ENCODE assay signal across 8 cellular contexts in genomic region chr5:81749562-81750307, GRCh38. TPM values are rescaled to one million over a fixed set of nuclear protein-coding genes. Genes with fewer than 3 reads are reported as not detected.
A peak's percentile ranks its signal among the peaks of the same experiment; 100 is the strongest.
DNase-seq lines count a peak whose midpoint lies in the region; ATAC-seq, FAIRE-seq and TF ChIP-seq lines count a peak whose summit lies in the region.

No MANE protein-coding gene starts in this region.

- POLR2A ChIA-PET in A549 (lab: Yijun Ruan, JAX), result interaction anchor here (1.8 to 3.8 kb wide), 3 partner anchors 9 to 415 kb away, joined by 6 to 197 read pairs (median 25); no protein-coding TSS in a partner anchor

- TF ChIP-seq EP300 in A549 (IDR thresholded peaks at IDR 0.05), result no peak

- no peaks in the 10 kb centered on the region for H3K36me3 ChIP-seq in SJSA1
- H3K36me3 ChIP-seq in iPS DF 6.9 (ENCODE audit: control insufficient read depth, insufficient read depth, low read length), result no peaks in the 10 kb centered on the region
- no peaks in the 10 kb centered on the region for H3K36me3 ChIP-seq in skeletal muscle satellite cell (ENCODE audit: insufficient read depth, low read length)

- DNase-seq in A549 (ENCODE audit: low read depth in 1 of 2, low spot score in 1 of 2) (peak in 1 of 2 experiments; percentile 28), SJSA1 (ENCODE audit: low read depth in 1 of 2, low spot score in 2 of 2) (no peak), iPS DF 6.9 (ENCODE audit: low read depth, low spot score) (no peak), NCI-H1436 (lab: John Stamatoyannopoulos, UW) (no peak)
- DNase-seq in activated naive CD8-positive, alpha-beta T cell treated with anti-CD3 and anti-CD28 coated beads, Interleukin-2, amount 50 U/mL, for 24 hours, result peak; percentile 59

- peaks cover 15% of the 10 kb centered on the region; the same call in 2 of the 3 replicates for H3K4me1 ChIP-seq in A549
- peaks cover 11% of the 10 kb centered on the region for H3K4me1 ChIP-seq in SJSA1 (replicated peaks)
- H3K4me1 ChIP-seq in iPS DF 6.9 (ENCODE audit: control insufficient read depth, insufficient read depth, low read length), result no peaks in the 10 kb centered on the region; the same call in 1 of the 2 replicates
- H3K4me1 ChIP-seq in skeletal muscle satellite cell (ENCODE audit: control insufficient read depth, insufficient read depth, low read length), result peaks cover 26% of the 10 kb centered on the region

- CTCF ChIA-PET in A549 (lab: Yijun Ruan, JAX), result interaction anchor here (1.2 to 3.1 kb wide), 7 partner anchors 9 to 520 kb away, joined by 3 to 20 read pairs (median 5); no protein-coding TSS in a partner anchor

- no peak for TF ChIP-seq RAD21 in A549 (conservative IDR thresholded peaks at IDR 0.05 in 1 of 2, IDR thresholded peaks at IDR 0.05 in 1 of 2)

- peaks cover 54% of the 10 kb centered on the region for H3K27me3 ChIP-seq in SJSA1 (replicated peaks)
- no peaks in the 10 kb centered on the region for H3K27me3 ChIP-seq in iPS DF 6.9 (ENCODE audit: control insufficient read depth, insufficient read depth, low read length)
- H3K27me3 ChIP-seq in skeletal muscle satellite cell (ENCODE audit: control insufficient read depth, insufficient read depth, low read length), result no peaks in the 10 kb centered on the region

- FAIRE-seq in A549 (lab: Jason Lieb, UNC), result no peak

- no peaks in the 10 kb centered on the region for H3K9me3 ChIP-seq in A549
- H3K9me3 ChIP-seq in SJSA1 (replicated peaks), result no peaks in the 10 kb centered on the region
- no peaks in the 10 kb centered on the region for H3K9me3 ChIP-seq in iPS DF 6.9 (ENCODE audit: control insufficient read depth, insufficient read depth, low read length)
- H3K9me3 ChIP-seq in skeletal muscle satellite cell (replicated peaks; ENCODE audit: low read length), result no peaks in the 10 kb centered on the region

- H3K27me3 Mint-ChIP-seq in activated naive CD8-positive, alpha-beta T cell treated with anti-CD3 and anti-CD28 coated beads, Interleukin-2, amount 50 U/mL, for 24 hours, result no peaks in the 10 kb centered on the region

- H3K4me3 ChIP-seq in A549 (peak overlapping the region; percentile 92), SJSA1 (0 out of 2 replicates have a peak overlapping the region, but pooled peaks have one; percentile 5), iPS DF 6.9 (ENCODE audit: low read length) (peak overlapping the region; percentile 83; the same call in 1 of the 2 replicates), skeletal muscle satellite cell (ENCODE audit: low read length) (peak overlapping the region; percentile 86)

- no peak for TF ChIP-seq CTCF in A549 (IDR thresholded peaks at IDR 0.05)

- ATAC-seq in A549 (peak in 1 of 2 experiments; percentile 14; a peak in 1 of 6 replicates), GM18520 (IDR thresholded peaks at IDR 0.05; ENCODE audit: unreplicated experiment) (peak; percentile 16), HG03045 (IDR thresholded peaks at IDR 0.05; ENCODE audit: unreplicated experiment) (peak; percentile 28)
- ATAC-seq in activated naive CD8-positive, alpha-beta T cell treated with anti-CD3 and anti-CD28 coated beads, Interleukin-2, amount 50 U/mL, for 24 hours, result no peak

- peak overlapping the region; percentile 55 for H3K9ac ChIP-seq in skeletal muscle satellite cell (ENCODE audit: low read depth, low read length)

- WGBS in A549 (ENCODE audit: missing lambda C conversion rate), result 13% methylated on average over 23 of the region's 61 CpGs
- WGBS in iPS DF 6.9 (ENCODE audit: insufficient coverage, insufficient read length), result no CpG with 5 or more reads among the region's 61 CpGs

- no peaks in the 10 kb centered on the region for H3K9me3 Mint-ChIP-seq in activated naive CD8-positive, alpha-beta T cell treated with anti-CD3 and anti-CD28 coated beads, Interleukin-2, amount 50 U/mL, for 24 hours

- TF ChIP-seq POLR2A in A549 (IDR thresholded peaks at IDR 0.05; ENCODE audit: low read length), result no peak

- H3K4me2 ChIP-seq in A549 (peak overlapping the region; percentile 76), skeletal muscle satellite cell (ENCODE audit: low read length) (peak overlapping the region; percentile 90)

- H3K4me3 Mint-ChIP-seq in activated naive CD8-positive, alpha-beta T cell treated with anti-CD3 and anti-CD28 coated beads, Interleukin-2, amount 50 U/mL, for 24 hours, result peak overlapping the region; percentile 80

- peak overlapping the region; percentile 63 for H3K27ac Mint-ChIP-seq in activated naive CD8-positive, alpha-beta T cell treated with anti-CD3 and anti-CD28 coated beads, Interleukin-2, amount 50 U/mL, for 24 hours

- peaks cover 31% of the 10 kb centered on the region for H3K4me1 Mint-ChIP-seq in activated naive CD8-positive, alpha-beta T cell treated with anti-CD3 and anti-CD28 coated beads, Interleukin-2, amount 50 U/mL, for 24 hours

- H3K27ac ChIP-seq in A549 (peak overlapping the region; percentile 95 to 98), SJSA1 (no peak overlapping the region), iPS DF 6.9 (ENCODE audit: low read length) (no peak overlapping the region)

- H3K36me3 Mint-ChIP-seq in activated naive CD8-positive, alpha-beta T cell treated with anti-CD3 and anti-CD28 coated beads, Interleukin-2, amount 50 U/mL, for 24 hours (ENCODE audit: low read depth), result no peaks in the 10 kb centered on the region

TF ChIP-seq in A549, 52 proteins besides CTCF, POLR2A, EP300 and RAD21:
- TF ChIP-seq EHMT2 (IDR thresholded peaks at IDR 0.05; ENCODE audit: low read depth), result no peak
- no peak for TF ChIP-seq PHF8 (IDR thresholded peaks at IDR 0.05; ENCODE audit: borderline replicate concordance, low read depth)
- TF ChIP-seq ZNF302 (CRISPR knock-in tag; IDR thresholded peaks at IDR 0.05), result no peak
- no peak; the same call in 1 of the 2 replicates for TF ChIP-seq RNF2 (IDR thresholded peaks at IDR 0.05; ENCODE audit: borderline replicate concordance, low read depth)
- TF ChIP-seq HOXB13 (CRISPR knock-in tag; IDR thresholded peaks at IDR 0.05; ENCODE audit: low read depth), result no peak
- TF ChIP-seq HOXB5 (CRISPR knock-in tag; IDR thresholded peaks at IDR 0.05), result no peak
- TF ChIP-seq KDM5A (IDR thresholded peaks at IDR 0.05), result no peak
- no peak for TF ChIP-seq RARB (CRISPR knock-in tag; IDR thresholded peaks at IDR 0.05)
- TF ChIP-seq, protein P1, sequence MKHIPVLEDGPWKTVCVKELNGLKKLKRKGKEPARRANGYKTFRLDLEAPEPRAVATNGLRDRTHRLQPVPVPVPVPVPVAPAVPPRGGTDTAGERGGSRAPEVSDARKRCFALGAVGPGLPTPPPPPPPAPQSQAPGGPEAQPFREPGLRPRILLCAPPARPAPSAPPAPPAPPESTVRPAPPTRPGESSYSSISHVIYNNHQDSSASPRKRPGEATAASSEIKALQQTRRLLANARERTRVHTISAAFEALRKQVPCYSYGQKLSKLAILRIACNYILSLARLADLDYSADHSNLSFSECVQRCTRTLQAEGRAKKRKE (CRISPR knock-in tag; IDR thresholded peaks at IDR 0.05; ENCODE audit: low read depth), result no peak
- TF ChIP-seq, protein P2, sequence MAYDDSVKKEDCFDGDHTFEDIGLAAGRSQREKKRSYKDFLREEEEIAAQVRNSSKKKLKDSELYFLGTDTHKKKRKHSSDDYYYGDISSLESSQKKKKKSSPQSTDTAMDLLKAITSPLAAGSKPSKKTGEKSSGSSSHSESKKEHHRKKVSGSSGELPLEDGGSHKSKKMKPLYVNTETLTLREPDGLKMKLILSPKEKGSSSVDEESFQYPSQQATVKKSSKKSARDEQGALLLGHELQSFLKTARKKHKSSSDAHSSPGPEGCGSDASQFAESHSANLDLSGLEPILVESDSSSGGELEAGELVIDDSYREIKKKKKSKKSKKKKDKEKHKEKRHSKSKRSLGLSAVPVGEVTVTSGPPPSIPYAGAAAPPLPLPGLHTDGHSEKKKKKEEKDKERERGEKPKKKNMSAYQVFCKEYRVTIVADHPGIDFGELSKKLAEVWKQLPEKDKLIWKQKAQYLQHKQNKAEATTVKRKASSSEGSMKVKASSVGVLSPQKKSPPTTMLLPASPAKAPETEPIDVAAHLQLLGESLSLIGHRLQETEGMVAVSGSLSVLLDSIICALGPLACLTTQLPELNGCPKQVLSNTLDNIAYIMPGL (CRISPR knock-in tag; IDR thresholded peaks at IDR 0.05; ENCODE audit: borderline replicate concordance), result no peak
- no peak for TF ChIP-seq KDM1A (IDR thresholded peaks at IDR 0.05; ENCODE audit: low read depth)
- no peak for TF ChIP-seq ESRRA (IDR thresholded peaks at IDR 0.05; ENCODE audit: borderline replicate concordance, low read length)

RNA-seq across cellular contexts. Expression of gene SSBP2, which starts 1.2 kb away (rescaled TPM):
- 14.2 and 17.0 TPM in 2 replicates for polyA plus RNA-seq in A549 (2011; rRNA removed)
- polyA plus RNA-seq in A549 (2012; cell fraction: cytosol; rRNA removed), result 8.3 and 10.0 TPM in 2 replicates
- 3.9 and 7.2 TPM in 2 replicates for polyA plus RNA-seq in A549 (2012; cell fraction: nucleus; rRNA removed)
- 4.5 to 5.5 TPM (median 4.9 TPM) in 3 replicates for polyA plus RNA-seq in A549 (2017; fragmentation: RNase III; extraction: RNeasy Plus Mini Kit Qiagen cat#74134 plus additional on column Dnase treatment)
- 10.0 and 13.4 TPM in 2 replicates for polyA minus RNA-seq in A549 (2011; rRNA and poly(A)+ RNA removed)
- total RNA-seq in SJSA1 (2014; rRNA removed; shearing (Covaris generic)), result 0.81 and 4.7 TPM in 2 replicates
- total RNA-seq in skeletal muscle satellite cell (2012; rRNA removed), result 13.5 and 19.3 TPM in 2 replicates

Comparison
In these comparisons a context has a peak if more than half of its experiments do, and no peak if none do; other contexts are left out.
1. H3K27ac ChIP-seq: peak in A549 (2 of 2); none in SJSA1 (single experiment) and iPS DF 6.9 (single experiment).
2. H3K4me3 ChIP-seq: peak in every context shown above with its lines; median percentile 92 in A549; 86 in skeletal muscle satellite cell; 83 in iPS DF 6.9; 5 in SJSA1.